Comparison of ENCODE assay signal across 27 cellular contexts in the genomic region with DNA sequence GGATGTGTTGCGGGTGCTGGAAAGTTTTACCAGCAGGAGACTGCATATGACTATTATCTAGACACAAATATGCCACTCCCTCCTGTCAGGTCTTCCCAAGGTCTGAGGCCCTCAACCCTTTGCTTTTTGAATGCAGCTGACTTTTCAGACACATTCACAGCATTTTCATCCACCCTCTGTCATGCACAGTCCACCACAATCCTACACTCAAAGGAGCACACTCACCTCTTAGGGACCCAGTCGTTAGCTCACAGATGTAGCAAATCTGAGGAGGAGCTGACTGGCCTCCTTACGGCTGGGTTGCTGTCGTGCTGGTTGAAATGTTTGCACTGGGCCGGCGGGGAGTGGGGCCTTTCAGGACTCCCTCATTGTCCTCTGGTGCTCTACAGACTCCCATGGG.
DNase-seq lines count a peak whose midpoint lies in the region; ATAC-seq, FAIRE-seq and TF ChIP-seq lines count a peak whose summit lies in the region.
"Had no signal": no experiment of that assay in that cellular context is flagged by ENCODE, and none has a peak within 500 bp of the region (broad histone marks: within the 10 kb centered on the region; RNA-seq: fewer than 3 reads in every experiment).

No MANE protein-coding gene starts in this region.

- H3K27ac Mint-ChIP-seq in stimulated activated memory B cell treated with anti-CD40 and anti-IgM and Interleukin-4, amounts not matched to agents 10 μg/mL and 1 μg/mL and 100 μg/mL, for 72 hours = no peak overlapping the region
- H3K27ac Mint-ChIP-seq: CD4-positive, CD25-positive, alpha-beta regulatory T cell had no signal

- DNase-seq in bronchial epithelial cell (ENCODE audit: low read depth) = no peak
- DNase-seq in activated naive CD4-positive, alpha-beta T cell treated with Interleukin-2 at 50 U/mL for 16 hours = no peak
- DNase-seq in HAP-1 (ENCODE audit: low spot score in 2 of 2) = no peak
- DNase-seq: 8988T; ACHN; BE2C; C1 segment of cervical spinal cord; CD4-positive, alpha-beta memory T cell; CD4-positive, CD25-positive, alpha-beta regulatory T cell; CD8-positive, alpha-beta memory T cell; COR-L47; DMS 273 treated with DMSO at 0.1 percent for 48 hours; DMS153; DMS53; DMS79; DND-41; EL; GDM1 had no signal

- H3K27me3 Mint-ChIP-seq in stimulated activated memory B cell treated with anti-CD40 and anti-IgM and Interleukin-4, amounts not matched to agents 10 μg/mL and 1 μg/mL and 100 μg/mL, for 72 hours = no peaks in the 10 kb centered on the region
- H3K27me3 Mint-ChIP-seq: CD4-positive, CD25-positive, alpha-beta regulatory T cell; CD8-positive, alpha-beta memory T cell had no signal

- H3K4me1 ChIP-seq in HAP-1 = no peaks in the 10 kb centered on the region
- H3K4me1 ChIP-seq: BLaER1 had no signal

- no peak overlapping the region for H3K4me3 ChIP-seq in bronchial epithelial cell (ENCODE audit: low read depth, low read length)
- H3K4me3 ChIP-seq in HAP-1 = no peak overlapping the region
- H3K4me3 ChIP-seq: BLaER1, GM12878 had no signal

- H3K36me3 Mint-ChIP-seq in stimulated activated memory B cell treated with anti-CD40 and anti-IgM and Interleukin-4, amounts not matched to agents 10 μg/mL and 1 μg/mL and 100 μg/mL, for 72 hours = no peaks in the 10 kb centered on the region
- H3K36me3 Mint-ChIP-seq: CD14-positive monocyte; CD4-positive, alpha-beta memory T cell; CD4-positive, CD25-positive, alpha-beta regulatory T cell; CD8-positive, alpha-beta memory T cell had no signal

- TF ChIP-seq CTCF in VCaP (conservative IDR thresholded peaks at IDR 0.05) = no peak
- TF ChIP-seq CTCF in bronchial epithelial cell (IDR thresholded peaks at IDR 0.05; ENCODE audit: insufficient read depth, low read length, severe bottlenecking) = no peak

- peak; percentile 36 for FAIRE-seq in bronchial epithelial cell (lab: Jason Lieb, UNC)
- FAIRE-seq: A204.1, GM12878, GM12892, GM18507 had no signal

- no peaks in the 10 kb centered on the region for H3K9me3 Mint-ChIP-seq in stimulated activated memory B cell treated with anti-CD40 and anti-IgM and Interleukin-4, amounts not matched to agents 10 μg/mL and 1 μg/mL and 100 μg/mL, for 72 hours
- H3K9me3 Mint-ChIP-seq: CD4-positive, CD25-positive, alpha-beta regulatory T cell; CD8-positive, alpha-beta memory T cell had no signal

- H3K4me1 Mint-ChIP-seq in stimulated activated memory B cell treated with anti-CD40 and anti-IgM and Interleukin-4, amounts not matched to agents 10 μg/mL and 1 μg/mL and 100 μg/mL, for 72 hours = no peaks in the 10 kb centered on the region
- H3K4me1 Mint-ChIP-seq: CD14-positive monocyte; CD4-positive, alpha-beta memory T cell; CD4-positive, CD25-positive, alpha-beta regulatory T cell; CD8-positive, alpha-beta memory T cell had no signal

- in situ Hi-C loops in HAP-1 (cut with MboI; ENCODE audit: low sequenced_read_pairs) = no loop called here

- no peaks in the 10 kb centered on the region for H3K27me3 ChIP-seq in bronchial epithelial cell (ENCODE audit: control insufficient read depth, insufficient read depth, low read length)
- H3K27me3 ChIP-seq in HAP-1 (ENCODE audit: low read depth) = no peaks in the 10 kb centered on the region
- H3K27me3 ChIP-seq: BE2C, BLaER1 had no signal

- no peak overlapping the region for H3K4me3 Mint-ChIP-seq in stimulated activated memory B cell treated with anti-CD40 and anti-IgM and Interleukin-4, amounts not matched to agents 10 μg/mL and 1 μg/mL and 100 μg/mL, for 72 hours
- H3K4me3 Mint-ChIP-seq: CD4-positive, alpha-beta memory T cell; CD4-positive, CD25-positive, alpha-beta regulatory T cell; CD8-positive, alpha-beta memory T cell had no signal

- ATAC-seq in stimulated activated memory B cell treated with anti-CD40 and anti-IgM and Interleukin-4, amounts not matched to agents 10 μg/mL and 1 μg/mL and 100 μg/mL, for 72 hours = peak; percentile 47
- no peak for ATAC-seq in HG03565 (IDR thresholded peaks at IDR 0.05; ENCODE audit: unreplicated experiment)
- ATAC-seq: GM12878 had no signal

- no peaks in the 10 kb centered on the region for H3K36me3 ChIP-seq in bronchial epithelial cell (ENCODE audit: control insufficient read depth, insufficient read depth, low read length)
- H3K36me3 ChIP-seq in HAP-1 (replicated peaks) = no peaks in the 10 kb centered on the region
- H3K36me3 ChIP-seq: BE2C, BLaER1 had no signal

- no peaks in the 10 kb centered on the region for H3K9me3 ChIP-seq in HAP-1
- H3K9me3 ChIP-seq: BE2C had no signal

- H3K27ac ChIP-seq in VCaP = peak overlapping the region; percentile 1; the same call in 1 of the 2 replicates
- H3K27ac ChIP-seq: BLaER1 had no signal
